ENCODE assay signal across 8 cellular contexts in genomic region chr15:101652783-101653430, GRCh38. TPM values are rescaled to one million over a fixed set of nuclear protein-coding genes. Genes with fewer than 3 reads are reported as not detected.
DNase-seq lines count a peak whose midpoint lies in the region; ATAC-seq and TF ChIP-seq lines count a peak whose summit lies in the region.

No MANE protein-coding gene starts in this region.

- no peaks in the 10 kb centered on the region for H3K27me3 Mint-ChIP-seq in memory B cell

- CTCF ChIA-PET in PC-9 (lab: Charles Lee): no interaction called here

- peak overlapping the region; percentile 94 for H3K4me2 ChIP-seq in PC-9

- H2AFZ ChIP-seq in PC-9: peak overlapping the region; percentile 98

- H3K36me3 Mint-ChIP-seq in memory B cell: peaks cover 3% of the 10 kb centered on the region

- H3K4me1 Mint-ChIP-seq in memory B cell: peaks cover 12% of the 10 kb centered on the region

- peak overlapping the region; percentile 88 for H3K4me3 Mint-ChIP-seq in memory B cell

- intact Hi-C loops in PC-9 (cut with micrococcal nuclease; ENCODE audit: unreplicated experiment): loop anchor here (2.0 to 5.0 kb wide), 2 partner anchors 69 to 358 kb away; partner anchors contain the start of genes SNRPA1 and TARS3
- intact Hi-C loops in tibial artery (cut with DNase I; ENCODE audit: low total_unique reads): no loop called here

- no peak for TF ChIP-seq CTCF in GM12864 (IDR thresholded peaks at IDR 0.05; ENCODE audit: low read depth, low read length, missing control alignments)
- no peak for TF ChIP-seq CTCF in PC-9 (conservative IDR thresholded peaks at IDR 0.05)
- no peak for TF ChIP-seq CTCF in choroid plexus epithelial cell (conservative IDR thresholded peaks at IDR 0.05; ENCODE audit: low read depth, low read length)
- TF ChIP-seq CTCF in tibial artery (IDR thresholded peaks at IDR 0.05): no peak

- H3K4me1 ChIP-seq in PC-9 (replicated peaks; ENCODE audit: insufficient read depth) (peaks cover 23% of the 10 kb centered on the region), tibial artery (peaks cover 0 to 37% (median 25%) of the 10 kb centered on the region in 4 donors)

- H3K9me3 ChIP-seq in PC-9 (ENCODE audit: insufficient read depth, low read depth) (no peaks in the 10 kb centered on the region), tibial artery (no peaks in the 10 kb centered on the region)

- H3K27ac ChIP-seq in PC-9 (peak overlapping the region; percentile 76), tibial artery (peak overlapping the region; percentile 98 to 100)

- POLR2A ChIA-PET in PC-9 (lab: Charles Lee; ENCODE audit: unreplicated experiment): no interaction called here

- H3K36me3 ChIP-seq in PC-9 (ENCODE audit: low read depth) (peaks cover 7% of the 10 kb centered on the region; the same call in 1 of the 2 replicates), tibial artery (peaks cover 0 to 25% (median 10%) of the 10 kb centered on the region in 3 donors)

- TSS peak; percentile 95 for BruUV-seq in PC-9 (replicated peaks; lab: Mats Ljungman, UMichigan)

- no peak for DNase-seq in GM12864 (ENCODE audit: low read depth)
- DNase-seq in PC-9: no peak
- DNase-seq in choroid plexus epithelial cell (ENCODE audit: low read depth): no peak
- no peak for DNase-seq in memory B cell (ENCODE audit: low spot score in 2 of 2)
- DNase-seq in tibial artery: peak in 1 of 2 donors; percentile 74
- no peak for DNase-seq in stimulated activated CD8-positive, alpha-beta memory T cell treated with anti-CD3 and anti-CD28 coated beads, Interleukin-4, amount 100 ng/mL, for 48 hours
- DNase-seq in middle frontal gyrus (ENCODE audit: extremely low spot score, low spot score): no peak
- no peak for DNase-seq in midbrain (lab: John Stamatoyannopoulos, UW)

- H3F3A ChIP-seq in PC-9 (ENCODE audit: insufficient read depth, low read depth): peaks cover 22% of the 10 kb centered on the region; the same call in 1 of the 2 replicates

- no peaks in the 10 kb centered on the region for H3K9me2 ChIP-seq in PC-9 (ENCODE audit: insufficient read depth)

- H3K4me3 ChIP-seq in GM12864 (ENCODE audit: low read depth, low read length) (peak overlapping the region; percentile 96), PC-9 (peak overlapping the region; percentile 94), choroid plexus epithelial cell (ENCODE audit: low read depth, low read length) (peak overlapping the region; percentile 95), tibial artery (peak overlapping the region; percentile 96 to 100)

- peaks cover 49% of the 10 kb centered on the region for H3K79me2 ChIP-seq in PC-9 (ENCODE audit: low read depth)

- no peaks in the 10 kb centered on the region for H3K27me3 ChIP-seq in PC-9 (ENCODE audit: insufficient read depth, low read depth)
- H3K27me3 ChIP-seq in tibial artery: no peaks in the 10 kb centered on the region

- no peaks in the 10 kb centered on the region for H3K9me3 Mint-ChIP-seq in memory B cell

- H3K27ac Mint-ChIP-seq in memory B cell: peak overlapping the region; percentile 92

- H4K20me1 ChIP-seq in PC-9 (ENCODE audit: insufficient read depth): peaks cover 16% of the 10 kb centered on the region; the same call in 1 of the 2 replicates

- no peak for ATAC-seq in memory B cell (ENCODE audit: low read depth)

RNA-seq across cellular contexts. Expression of gene TM2D3, which starts 0.7 kb away (rescaled TPM):
- 18.8 and 21.7 TPM in 2 replicates for total RNA-seq in PC-9 (2021)
